9 cellular contexts compared by ENCODE assay signal in the genomic region with DNA sequence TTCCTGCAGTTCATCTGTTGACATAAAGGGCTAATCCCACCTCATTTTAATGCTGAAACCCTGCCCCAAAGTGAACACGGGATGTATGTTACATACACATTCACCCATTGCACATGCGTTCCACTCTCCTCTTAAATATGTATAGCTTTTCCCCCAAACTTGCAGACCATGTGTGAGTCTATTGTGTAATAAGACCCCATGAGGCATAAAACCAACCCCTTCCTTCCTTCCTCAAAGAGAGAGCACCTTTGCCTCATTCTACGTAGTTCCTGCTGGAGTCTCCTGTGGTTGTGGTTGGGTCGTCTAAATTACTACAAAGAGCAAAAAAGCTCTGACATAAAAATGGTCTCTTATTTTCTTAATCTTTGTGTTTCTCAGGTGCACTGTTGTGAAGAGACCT.
DNase-seq lines count a peak whose midpoint lies in the region; ATAC-seq and TF ChIP-seq lines count a peak whose summit lies in the region.
"Had no signal": no experiment of that assay in that cellular context is flagged by ENCODE, and none has a peak within 500 bp of the region (broad histone marks: within the 10 kb centered on the region; RNA-seq: fewer than 3 reads in every experiment).

No MANE protein-coding gene starts in this region.

- TF ChIP-seq CTCF in RWPE2 (IDR thresholded peaks at IDR 0.05; ENCODE audit: poor library complexity, severe bottlenecking) (no peak), spleen (IDR thresholded peaks at IDR 0.05 in 8 of 11, conservative IDR thresholded peaks at IDR 0.05 in 3 of 11) (no peak)

- H3K4me1 ChIP-seq in RWPE2 (ENCODE audit: insufficient read depth, poor library complexity, severe bottlenecking) (peaks cover 17% of the 10 kb centered on the region), spleen (peaks cover 34 to 68% (median 53%) of the 10 kb centered on the region in 6 donors)

- H3K27ac ChIP-seq in RWPE2 (ENCODE audit: poor library complexity, severe bottlenecking) (peak overlapping the region; percentile 84), spleen (peak overlapping the region in 7 of 8 donors; percentile 68 to 87 (median 79))

- H3K36me3 ChIP-seq in RWPE2 (ENCODE audit: low read depth) (no peaks in the 10 kb centered on the region), spleen (no peaks in the 10 kb centered on the region)

- intact Hi-C loops in left ventricle myocardium superior (cut with micrococcal nuclease) (no loop called here), spleen (cut with DNase I; ENCODE audit: low total_unique reads) (no loop called here)

- WGBS in spleen, 5 donors: 22 to 51% (median 29%) methylated on average over 4 of the region's 4 CpGs

- no peak overlapping the region for H3K4me3 ChIP-seq in Jurkat, Clone E6-1 (ENCODE audit: low read length)
- H3K4me3 ChIP-seq in RWPE2 (ENCODE audit: severe bottlenecking): no peak overlapping the region
- H3K4me3 ChIP-seq in spleen: peak overlapping the region in 1 of 8 donors; percentile 46

- no peak for ATAC-seq in RWPE2 (ENCODE audit: low read depth)
- peak; percentile 23 for ATAC-seq in left ventricle myocardium superior
- no peak for ATAC-seq in HG03175 (IDR thresholded peaks at IDR 0.05; ENCODE audit: unreplicated experiment)
- no peak for ATAC-seq in HG03460 (IDR thresholded peaks at IDR 0.05; ENCODE audit: unreplicated experiment)
- ATAC-seq in HG02759 (IDR thresholded peaks at IDR 0.05; ENCODE audit: unreplicated experiment): no peak

- no peaks in the 10 kb centered on the region for H3K27me3 ChIP-seq in RWPE2 (ENCODE audit: insufficient read depth, poor library complexity, severe bottlenecking)
- H3K27me3 ChIP-seq in spleen (replicated peaks in 1 of 7): no peaks in the 10 kb centered on the region

- TF ChIP-seq POLR2A in spleen (IDR thresholded peaks at IDR 0.05): no peak

- peak; percentile 36 for DNase-seq in Jurkat, Clone E6-1 (ENCODE audit: low read depth, low spot score)
- no peak for DNase-seq in RWPE2 (ENCODE audit: low spot score)
- no peak for DNase-seq in left ventricle myocardium superior
- DNase-seq in spleen: no peak
- DNase-seq: EL, NCI-H2227 treated with DMSO at 0.1 percent for 48 hours had no signal

- H3K9me3 ChIP-seq in RWPE2 (ENCODE audit: severe bottlenecking): no peaks in the 10 kb centered on the region
- peaks cover 0 to 13% (median 10%) of the 10 kb centered on the region in 8 donors for H3K9me3 ChIP-seq in spleen
